In the genomic region with DNA sequence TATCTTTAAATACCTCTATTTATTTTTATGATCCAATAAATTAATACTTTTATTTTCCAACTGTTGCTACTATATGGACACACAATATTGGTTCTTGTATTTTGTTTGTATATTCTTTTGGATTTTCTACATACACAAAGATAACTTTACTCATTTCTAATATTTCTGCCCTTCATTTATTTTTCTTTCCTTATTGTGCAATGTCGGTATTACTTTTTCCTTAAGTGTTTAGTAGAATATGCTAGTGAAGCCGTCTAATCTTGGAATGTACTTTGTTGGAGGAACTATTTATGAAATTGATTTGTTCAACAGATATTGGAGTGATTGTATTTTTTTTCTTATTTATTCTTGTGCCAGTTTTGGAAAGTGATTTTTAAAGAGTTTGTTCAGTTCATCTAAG, we compare ENCODE assay signal across 33 cellular contexts.
"Had no signal": no experiment of that assay in that cellular context is flagged by ENCODE, and none has a peak within 500 bp of the region (broad histone marks: within the 10 kb centered on the region; RNA-seq: fewer than 3 reads in every experiment).

No MANE protein-coding gene starts in this region.

- ATAC-seq: activated naive CD4-positive, alpha-beta T cell treated with anti-CD3 and anti-CD28 coated beads, Interleukin-2, amount 50 U/mL, for 72 hours; activated naive CD8-positive, alpha-beta T cell treated with anti-CD3 and anti-CD28 coated beads, Interleukin-2, amount 50 U/mL, for 24 hours; activated T-cell treated with anti-CD3 and anti-CD28 coated beads, Interleukin-2, amount 50 U/mL, for 4 hours; activated T-cell treated with anti-CD3 and anti-CD28 coated beads, Interleukin-2, amount 50 U/mL, for 72 hours; activated T-helper 17 cell treated with anti-CD3 and anti-CD28 coated beads, Interleukin-2, amount 50 U/mL, for 72 hours; body of pancreas had no signal

- H3K4me3 ChIP-seq: adrenal gland, ascending aorta, body of pancreas, breast epithelium, cardiac muscle cell had no signal

- DNase-seq: activated effector memory CD4-positive, alpha-beta T cell treated with anti-CD3 and anti-CD28 coated beads, Interleukin-2, amount 50 U/mL, for 16 hours; activated effector memory CD4-positive, alpha-beta T cell treated with Interleukin-2 at 50 U/mL for 16 hours; activated gamma-delta T cell; activated gamma-delta T cell treated with Interleukin-2 at 50 U/mL for 16 hours; activated naive CD4-positive, alpha-beta T cell; activated naive CD4-positive, alpha-beta T cell treated with anti-CD3 and anti-CD28 coated beads for 36 hours; activated naive CD4-positive, alpha-beta T cell treated with anti-CD3 and anti-CD28 coated beads, Interleukin-2, amount 10 ng/mL, durations not matched to agents 7 days and 5 days; activated naive CD4-positive, alpha-beta T cell treated with anti-CD3 and anti-CD28 coated beads, Interleukin-2, amount 50 U/mL, for 16 hours; activated naive CD4-positive, alpha-beta T cell treated with Interleukin-2 at 50 U/mL for 16 hours; activated naive CD8-positive, alpha-beta T cell treated with anti-CD3 and anti-CD28 coated beads for 36 hours; activated naive CD8-positive, alpha-beta T cell treated with anti-CD3 and anti-CD28 coated beads, Interleukin-2, amount 10 ng/mL, durations not matched to agents 7 days and 5 days; activated naive CD8-positive, alpha-beta T cell treated with anti-CD3 and anti-CD28 coated beads, Interleukin-2, amount 50 U/mL, for 24 hours; activated T-cell treated with anti-CD3 and anti-CD28 coated beads, Interleukin-2, amount 50 U/mL, for 24 hours; activated T-cell treated with anti-CD3 and anti-CD28 coated beads, Interleukin-2, amount 50 U/mL, for 4 hours; activated T-cell treated with anti-CD3 and anti-CD28 coated beads, Interleukin-2, amount 50 U/mL, for 48 hours; activated T-cell treated with anti-CD3 and anti-CD28 coated beads, Interleukin-2, amount 50 U/mL, for 72 hours; adrenal gland; amniotic stem cell; amygdala; anterior cingulate cortex; aorta; body of pancreas; brain microvascular endothelial cell; caudate nucleus; central memory CD4-positive, alpha-beta T cell; cerebellar nuclear complex had no signal

- H3K27me3 ChIP-seq: adrenal gland, ascending aorta, body of pancreas, brain microvascular endothelial cell, breast epithelium, cardiac muscle cell had no signal

- H3K27ac ChIP-seq: adrenal gland, ascending aorta, body of pancreas, brain microvascular endothelial cell, breast epithelium, cardiac muscle cell had no signal

- H3K9me3 ChIP-seq: adrenal gland, ascending aorta, body of pancreas, breast epithelium had no signal

- H3K4me1 ChIP-seq: adrenal gland, ascending aorta, body of pancreas, breast epithelium had no signal

- FAIRE-seq: astrocyte, bronchial epithelial cell had no signal

- H3K36me3 ChIP-seq: adrenal gland, ascending aorta, brain microvascular endothelial cell, breast epithelium, cardiac muscle cell had no signal
